Comparison of ENCODE assay signal across 9 cellular contexts in genomic region chr19:6087074-6087506, GRCh38. TPM values are rescaled to one million over a fixed set of nuclear protein-coding genes. Genes with fewer than 3 reads are reported as not detected.
A peak's percentile ranks its signal among the peaks of the same experiment; 100 is the strongest.
DNase-seq lines count a peak whose midpoint lies in the region; ATAC-seq, FAIRE-seq and TF ChIP-seq lines count a peak whose summit lies in the region.
"Had no signal": no experiment of that assay in that cellular context is flagged by ENCODE, and none has a peak within 500 bp of the region (broad histone marks: within the 10 kb centered on the region; RNA-seq: fewer than 3 reads in every experiment).

No MANE protein-coding gene starts in this region.

- H3K9me3 ChIP-seq in K562 (replicated peaks; ENCODE audit: control insufficient read depth, insufficient read depth, low read depth, low read length): no peaks in the 10 kb centered on the region
- H3K9me3 ChIP-seq: HAP-1 had no signal

- H3K4me3 ChIP-seq in K562: no peak overlapping the region
- H3K4me3 ChIP-seq: HAP-1 had no signal

- H3K79me2 ChIP-seq in K562 (ENCODE audit: control insufficient read depth, insufficient read depth, low read length): peaks cover 34% of the 10 kb centered on the region

- TF ChIP-seq POLR2A in GM19099 (IDR thresholded peaks at IDR 0.05; ENCODE audit: extremely low read depth, insufficient read length, low read depth): peak; percentile 72
- TF ChIP-seq POLR2A in K562 (conservative IDR thresholded peaks at IDR 0.05): no peak

- DNase-seq in CD14-positive monocyte (ENCODE audit: low spot score): no peak
- DNase-seq in NCI-H2029 (lab: John Stamatoyannopoulos, UW): peak; percentile 37
- DNase-seq in K562 (ENCODE audit: extremely low read depth in 1 of 4, low spot score in 3 of 4): peak; percentile 41 to 77 (median 62)
- no peak for DNase-seq in natural killer cell
- no peak for DNase-seq in cerebellar nuclear complex (lab: John Stamatoyannopoulos, UW)
- no peak for DNase-seq in NOMO-1 treated with dmso at 0.1 percent for 144 hours (lab: John Stamatoyannopoulos, UW; ENCODE audit: unreplicated experiment)

- no peaks in the 10 kb centered on the region for H3K36me3 ChIP-seq in K562 (ENCODE audit: control insufficient read depth, insufficient read depth, low read length)
- H3K36me3 ChIP-seq: HAP-1 had no signal

- POLR2A ChIA-PET in K562 (lab: Yijun Ruan, JAX): interaction anchor here (0.6 to 1.7 kb wide), 3 partner anchors 11 to 1099 kb away, joined by 3 to 12 read pairs (median 4); no protein-coding TSS in a partner anchor

- H3K27ac ChIP-seq in K562 (ENCODE audit: extremely low read depth, low read depth, low read length): peak overlapping the region; percentile 61

- no peak for TF ChIP-seq RAD21 in K562 (CRISPR knock-in tag; conservative IDR thresholded peaks at IDR 0.05 in 1 of 2, IDR thresholded peaks at IDR 0.05 in 1 of 2)

- peaks cover 0 to under 1% (median 0%) of the 10 kb centered on the region in 7 donors for H3K9me3 Mint-ChIP-seq in CD14-positive monocyte
- no peaks in the 10 kb centered on the region for H3K9me3 Mint-ChIP-seq in natural killer cell

- peaks cover 14 to 33% of the 10 kb centered on the region in 2 experiments for H3K4me1 ChIP-seq in K562 (replicated peaks in 1 of 2; ENCODE audit: control insufficient read depth in 2 of 2, insufficient read depth in 2 of 2, low read length in 2 of 2)

- in situ Hi-C loops in K562 (cut with MboI): no loop called here

- intact Hi-C loops in CD14-positive monocyte (cut with micrococcal nuclease): loop anchor here (1.0 to 5.0 kb wide), 2 partner anchors 20 to 35 kb away; no protein-coding TSS in a partner anchor
- intact Hi-C loops in K562 (cut with micrococcal nuclease): no loop called here
- intact Hi-C loops in natural killer cell (cut with micrococcal nuclease): no loop called here

- H3K4me3 Mint-ChIP-seq in CD14-positive monocyte: peak overlapping the region; percentile 56 to 81
- peak overlapping the region; percentile 71 for H3K4me3 Mint-ChIP-seq in natural killer cell

- ATAC-seq in K562 (peak; percentile 88), natural killer cell (peak; percentile 74 to 95 (median 80)), GM21526 (IDR thresholded peaks at IDR 0.05; ENCODE audit: low FRiP score, unreplicated experiment) (no peak)

- H4K20me1 ChIP-seq in K562 (replicated peaks; ENCODE audit: control insufficient read depth, insufficient read depth, low read length): no peaks in the 10 kb centered on the region

- no peaks in the 10 kb centered on the region for H3K9me1 ChIP-seq in K562 (ENCODE audit: control insufficient read depth, insufficient read depth, low read length)

- TF ChIP-seq CTCF in CD14-positive monocyte (IDR thresholded peaks at IDR 0.05): no peak
- no peak for TF ChIP-seq CTCF in K562 (IDR thresholded peaks at IDR 0.05 in 2 of 3, conservative IDR thresholded peaks at IDR 0.05 in 1 of 3; ENCODE audit: insufficient read depth in 2 of 3, low read depth in 1 of 3, low read length in 3 of 3)
- no peak for TF ChIP-seq CTCF in natural killer cell (IDR thresholded peaks at IDR 0.05)

- H3K4me2 ChIP-seq in K562 (ENCODE audit: insufficient read depth, low read length): peak overlapping the region; percentile 78

- peak; percentile 14; the same call in 1 of the 2 replicates for TF ChIP-seq EP300 in K562 (IDR thresholded peaks at IDR 0.05; ENCODE audit: low read length)

- H3K27ac Mint-ChIP-seq in CD14-positive monocyte: peak overlapping the region; percentile 89 to 99 (median 95)
- peak overlapping the region; percentile 71 for H3K27ac Mint-ChIP-seq in natural killer cell

- H3K36me3 Mint-ChIP-seq in CD14-positive monocyte (peaks cover 0 to 10% of the 10 kb centered on the region in 2 donors), natural killer cell (no peaks in the 10 kb centered on the region)

- CTCF ChIA-PET in K562 (lab: Yijun Ruan, JAX; ENCODE audit: low intra/inter-chr PET ratio): no interaction called here

- no TSS peak for BruUV-seq in K562 (replicated peaks; lab: Mats Ljungman, UMichigan)

- H3K27me3 Mint-ChIP-seq in CD14-positive monocyte (ENCODE audit: low read depth in 3 of 3) (peaks cover 0 to 3% (median 1%) of the 10 kb centered on the region in 3 donors), natural killer cell (ENCODE audit: low read depth in 2 of 2) (peaks cover 41 to 43% of the 10 kb centered on the region in 2 donors)

- H3K4me1 Mint-ChIP-seq in CD14-positive monocyte: peaks cover 39% of the 10 kb centered on the region
- peaks cover 21 to 22% of the 10 kb centered on the region in 2 donors for H3K4me1 Mint-ChIP-seq in natural killer cell

- peak; percentile 65 for FAIRE-seq in K562 (lab: Jason Lieb, UNC)

- peak overlapping the region; percentile 50 to 90 for H3K9ac ChIP-seq in K562 (ENCODE audit: insufficient read depth in 1 of 2, low read depth in 2 of 2, low read length in 2 of 2)

- WGBS in K562 (ENCODE audit: insufficient coverage, low coverage, missing lambda C conversion rate): 3% methylated on average over 9 of the region's 9 CpGs

- peak overlapping the region; percentile 49 for H2AFZ ChIP-seq in K562 (ENCODE audit: low read depth, low read length)

- no peaks in the 10 kb centered on the region for H3K27me3 ChIP-seq in K562 (ENCODE audit: control insufficient read depth in 2 of 2, insufficient read depth in 2 of 2, low read length in 2 of 2)

TF ChIP-seq in K562, 482 proteins besides CTCF, POLR2A, EP300 and RAD21 (continues in another document):
- no peak for TF ChIP-seq ETV1 (tag; conservative IDR thresholded peaks at IDR 0.05; ENCODE audit: low read depth)
- TF ChIP-seq ELF1 (tag; IDR thresholded peaks at IDR 0.05): no peak
- TF ChIP-seq NFATC3 (IDR thresholded peaks at IDR 0.05): no peak
- TF ChIP-seq ESRRA (IDR thresholded peaks at IDR 0.05; ENCODE audit: borderline replicate concordance, low read depth): no peak
- TF ChIP-seq CHD4 (IDR thresholded peaks at IDR 0.05; ENCODE audit: insufficient read depth, insufficient replicate concordance, low read depth, low read length, poor library complexity, severe bottlenecking): no peak
- TF ChIP-seq PHF8 (IDR thresholded peaks at IDR 0.05; ENCODE audit: borderline replicate concordance, low read length): no peak
- no peak for TF ChIP-seq MAZ (CRISPR knock-in tag; conservative IDR thresholded peaks at IDR 0.05 in 1 of 2, IDR thresholded peaks at IDR 0.05 in 1 of 2)
- no peak for TF ChIP-seq FOXK1 (CRISPR knock-in tag; IDR thresholded peaks at IDR 0.05; ENCODE audit: borderline replicate concordance)
- TF ChIP-seq IRF2 (CRISPR knock-in tag; IDR thresholded peaks at IDR 0.05): no peak
- TF ChIP-seq RBFOX2 (IDR thresholded peaks at IDR 0.05; ENCODE audit: low read depth, low read length): 0 out of 2 replicates have a peak, but pooled peaks have one; percentile 18

RNA-seq across cellular contexts. Expression of gene RFX2, which starts 23.2 kb away (rescaled TPM):
- polyA plus RNA-seq in CD14-positive monocyte (1 to 10 TPM; 5.7 to 8.7 TPM), K562 (2011; rRNA removed) (8.7 and 9.8 TPM in 2 replicates), K562 (2014; fragmentation: Illumina TruSeq; extraction: Trizol) (9.4 and 11.3 TPM in 2 replicates), K562 (2014; fragmentation: Nextera tagmentation; extraction: Ambion mirVana) (1 to 10 TPM; 3.6 to 4.4 TPM), K562 (2014; rRNA removed) (11.1 and 11.4 TPM in 2 replicates)
- 29.2 and 31.8 TPM in 2 replicates for total RNA-seq in K562 (2011; cell fraction: chromatin; rRNA removed; ENCODE audit: low replicate concordance)
- total RNA-seq in K562 (2011; cell fraction: nucleolus; rRNA removed): 18.3 and 22.4 TPM in 2 replicates
- 18.6 and 20.1 TPM in 2 replicates for total RNA-seq in K562 (2011; cell fraction: nucleoplasm; rRNA removed)
- total RNA-seq in K562 (2014; rRNA removed) (18.7 and 24.0 TPM in 2 replicates), K562 (2014; rRNA removed; fragmentation: Illumina TruSeq; extraction: Trizol) (4.4 and 5.3 TPM in 2 replicates), K562 (2015; rRNA removed; fragmentation: Illumina TruSeq; extraction: Trizol) (7.4 and 7.6 TPM in 2 replicates), K562 (2021) (18.3 and 18.9 TPM in 2 replicates), natural killer cell (1 to 10 TPM; 2.4 to 4.6 (median 4.1) TPM)
- 14.8 and 32.1 TPM in 2 replicates for polyA plus RNA-seq in K562 (2011; cell fraction: cytosol; rRNA removed)
- 20.8 and 44.3 TPM in 2 replicates for polyA plus RNA-seq in K562 (2011; cell fraction: nucleus; rRNA removed)
- 10.9 and 12.9 TPM in 2 replicates for polyA plus RNA-seq in K562 (2012)
- polyA minus RNA-seq in K562 (2011; rRNA and poly(A)+ RNA removed): 8.9 and 11.7 TPM in 2 replicates
- 10.7 and 12.8 TPM in 2 replicates for polyA minus RNA-seq in K562 (2011; cell fraction: cytosol; rRNA and poly(A)+ RNA removed)
- polyA minus RNA-seq in K562 (2011; cell fraction: nucleus; rRNA and poly(A)+ RNA removed): 9.2 and 11.2 TPM in 2 replicates

RNA-seq across cellular contexts. Expression of gene ACSBG2, which starts 48.4 kb away (rescaled TPM):
- not detected for polyA plus RNA-seq in CD14-positive monocyte
- total RNA-seq in K562 (2011; cell fraction: chromatin; rRNA removed; ENCODE audit: low replicate concordance): not detected in 2 replicates
- not detected in 2 replicates for total RNA-seq in K562 (2011; cell fraction: nucleolus; rRNA removed)
- total RNA-seq in K562 (2011; cell fraction: nucleoplasm; rRNA removed): not detected in 2 replicates
- total RNA-seq in K562 (2014; rRNA removed): not detected in 2 replicates
- total RNA-seq in K562 (2014; rRNA removed; fragmentation: Illumina TruSeq; extraction: Trizol): 0.07 TPM in 1 of 2 replicates, not detected in the other
- total RNA-seq in K562 (2015; rRNA removed; fragmentation: Illumina TruSeq; extraction: Trizol): 0.11 TPM in 1 of 2 replicates, not detected in the other
- total RNA-seq in K562 (2021): 0.11 TPM in 1 of 2 replicates, not detected in the other
- not detected in 2 replicates for polyA plus RNA-seq in K562 (2011; rRNA removed)
- not detected in 2 replicates for polyA plus RNA-seq in K562 (2011; cell fraction: cytosol; rRNA removed)
- 0.10 TPM in 1 of 2 replicates, not detected in the other for polyA plus RNA-seq in K562 (2011; cell fraction: nucleus; rRNA removed)
- polyA plus RNA-seq in K562 (2012): 0.17 and 0.44 TPM in 2 replicates
- not detected in 2 replicates for polyA plus RNA-seq in K562 (2014; fragmentation: Illumina TruSeq; extraction: Trizol)
- under 1 TPM in 1 of 2 experiments, not detected in 1; 0.11 TPM for polyA plus RNA-seq in K562 (2014; fragmentation: Nextera tagmentation; extraction: Ambion mirVana)
- polyA plus RNA-seq in K562 (2014; rRNA removed): 0.08 TPM in 1 of 2 replicates, not detected in the other
- 0.14 and 0.51 TPM in 2 replicates for polyA minus RNA-seq in K562 (2011; rRNA and poly(A)+ RNA removed)
- not detected in 2 replicates for polyA minus RNA-seq in K562 (2011; cell fraction: cytosol; rRNA and poly(A)+ RNA removed)
- polyA minus RNA-seq in K562 (2011; cell fraction: nucleus; rRNA and poly(A)+ RNA removed): not detected in 2 replicates
- not detected for total RNA-seq in natural killer cell

Comparison
In these comparisons a context has a peak if more than half of its experiments do, and no peak if none do; other contexts are left out.
1. DNase-seq: peak in NCI-H2029 (single experiment) and K562 (4 of 4); none in CD14-positive monocyte (single experiment), natural killer cell (single experiment), cerebellar nuclear complex (0 of 2) and NOMO-1 treated with dmso at 0.1 percent for 144 hours (single experiment).
2. intact Hi-C loops: an anchor here in CD14-positive monocyte (1.0 to 5.0 kb wide); none called in K562 and natural killer cell.